Comparison of ENCODE assay signal across 1 cellular context in genomic region chr12:49741882-49742620, GRCh38.
TF ChIP-seq lines count a peak whose summit lies in the region.

No MANE protein-coding gene starts in this region.

TF ChIP-seq in HEK293, 187 proteins besides CTCF, POLR2A, EP300 and RAD21 (continued from another document and continues in another):
- TF ChIP-seq ZNF148 (tag by site-specific recombination; IDR thresholded peaks at IDR 0.05; ENCODE audit: borderline replicate concordance) (no peak), AEBP2 (tag by site-specific recombination; IDR thresholded peaks at IDR 0.05; ENCODE audit: borderline replicate concordance) (no peak), ZNF664 (tag by site-specific recombination; IDR thresholded peaks at IDR 0.05) (no peak), ZNF19 (tag by site-specific recombination; IDR thresholded peaks at IDR 0.05; ENCODE audit: low read depth) (no peak), ZNF514 (tag by site-specific recombination; IDR thresholded peaks at IDR 0.05) (no peak), ZNF280C (tag by site-specific recombination; IDR thresholded peaks at IDR 0.05) (no peak), ZNF146 (tag by site-specific recombination; IDR thresholded peaks at IDR 0.05) (no peak), SP3 (tag by site-specific recombination; IDR thresholded peaks at IDR 0.05) (peak; percentile 17; the same call in 1 of the 2 replicates), ZBTB21 (tag by site-specific recombination; IDR thresholded peaks at IDR 0.05) (peak; percentile 77), SCRT2 (tag by site-specific recombination; IDR thresholded peaks at IDR 0.05) (peak; percentile 58), ZNF585B (tag by site-specific recombination; IDR thresholded peaks at IDR 0.05) (no peak), ZNF654 (tag by site-specific recombination; IDR thresholded peaks at IDR 0.05; ENCODE audit: low read depth) (no peak), EGR2 (tag by site-specific recombination; IDR thresholded peaks at IDR 0.05; ENCODE audit: low read depth) (peak; percentile 95), ZBTB20 (tag by site-specific recombination; IDR thresholded peaks at IDR 0.05) (peak; percentile 82; the same call in 1 of the 2 replicates), PRDM6 (tag by site-specific recombination; IDR thresholded peaks at IDR 0.05) (no peak), ZNF248 (tag by site-specific recombination; IDR thresholded peaks at IDR 0.05) (no peak), ZNF707 (tag by site-specific recombination; IDR thresholded peaks at IDR 0.05) (no peak), ZNF555 (tag by site-specific recombination; conservative IDR thresholded peaks at IDR 0.05) (no peak), ZNF335 (tag by site-specific recombination; conservative IDR thresholded peaks at IDR 0.05) (peak; percentile 68), ELK4 (IDR thresholded peaks at IDR 0.05; ENCODE audit: borderline replicate concordance, low read depth, low read length) (no peak), GLIS2 (tag by site-specific recombination; IDR thresholded peaks at IDR 0.05) (peak; percentile 79), ZNF843 (tag by site-specific recombination; IDR thresholded peaks at IDR 0.05) (peak; percentile 34; the same call in 1 of the 2 replicates), ZNF202 (tag by site-specific recombination; IDR thresholded peaks at IDR 0.05; ENCODE audit: borderline replicate concordance) (no peak), ZNF660 (tag by site-specific recombination; IDR thresholded peaks at IDR 0.05) (no peak), ZSCAN23 (tag by site-specific recombination; IDR thresholded peaks at IDR 0.05) (no peak; the same call in 1 of the 2 replicates), WT1 (tag by site-specific recombination; IDR thresholded peaks at IDR 0.05) (no peak), PATZ1 (tag by site-specific recombination; IDR thresholded peaks at IDR 0.05) (peak; percentile 90), ZNF610 (tag by site-specific recombination; IDR thresholded peaks at IDR 0.05; ENCODE audit: borderline replicate concordance) (no peak), ZNF560 (tag by site-specific recombination; IDR thresholded peaks at IDR 0.05; ENCODE audit: borderline replicate concordance) (no peak), ZNF580 (tag by site-specific recombination; IDR thresholded peaks at IDR 0.05) (no peak), PRDM2 (tag by site-specific recombination; IDR thresholded peaks at IDR 0.05; ENCODE audit: borderline replicate concordance) (0 out of 2 replicates have a peak, but pooled peaks have one; percentile 24), ZXDB (tag by site-specific recombination; IDR thresholded peaks at IDR 0.05) (peak; percentile 15; the same call in 1 of the 2 replicates), ZFP3 (tag by site-specific recombination; IDR thresholded peaks at IDR 0.05; ENCODE audit: low read depth) (no peak), OVOL3 (tag by site-specific recombination; IDR thresholded peaks at IDR 0.05) (no peak), ZNF341 (tag by site-specific recombination; IDR thresholded peaks at IDR 0.05; ENCODE audit: low read depth) (no peak)
